ENCODE assay signal across 10 cellular contexts in genomic region chr11:17544181-17544622, GRCh38. TPM values are rescaled to one million over a fixed set of nuclear protein-coding genes. Genes with fewer than 3 reads are reported as not detected.
DNase-seq lines count a peak whose midpoint lies in the region; ATAC-seq, FAIRE-seq and TF ChIP-seq lines count a peak whose summit lies in the region.
"Had no signal": no experiment of that assay in that cellular context is flagged by ENCODE, and none has a peak within 500 bp of the region (broad histone marks: within the 10 kb centered on the region; RNA-seq: fewer than 3 reads in every experiment).

Gene USH1C, minus strand, starts transcription at chr11:17544416. Its CDS starts 109 bp downstream, at chr11:17544307.

- H3K4me3 ChIP-seq in H1 (ENCODE audit: extremely low read depth in 1 of 4, insufficient read depth in 2 of 4, low read depth in 3 of 4, low read length in 4 of 4), result peak within 1 kb of the TSS; percentile 50 to 77 (median 62)
- H3K4me3 ChIP-seq in neuronal stem cell (ENCODE audit: low read length in 2 of 2), result peak within 1 kb of the TSS in 1 of 2 donors; percentile 70

- no peak for ATAC-seq in stimulated activated memory B cell treated with anti-CD40 and anti-IgM and Interleukin-4, amounts not matched to agents 10 μg/mL and 1 μg/mL and 100 μg/mL, for 72 hours
- ATAC-seq in GM18505 (IDR thresholded peaks at IDR 0.05; ENCODE audit: unreplicated experiment), result no peak

- no peak within 1 kb of the TSS for H2BK20ac ChIP-seq in H1 (ENCODE audit: low read length)

- H3K23me2 ChIP-seq in H1 (ENCODE audit: low read depth, low read length), result peaks cover 10% of the 10 kb centered on the region

- H3K18ac ChIP-seq in H1 (ENCODE audit: extremely low read depth, low read length) (peak within 1 kb of the TSS; percentile 60), neuronal stem cell (ENCODE audit: low read length) (peak within 1 kb of the TSS; percentile 95)

- H3K36me3 Mint-ChIP-seq in CD14-positive monocyte, result no peaks in the 10 kb centered on the region
- no peaks in the 10 kb centered on the region for H3K36me3 Mint-ChIP-seq in stimulated activated memory B cell treated with anti-CD40 and anti-IgM and Interleukin-4, amounts not matched to agents 10 μg/mL and 1 μg/mL and 100 μg/mL, for 72 hours

- intact Hi-C loops in CD14-positive monocyte (cut with micrococcal nuclease), result no loop called here

- WGBS in H1 (ENCODE audit: extremely low coverage in 1 of 2, insufficient coverage in 1 of 2, insufficient read length in 1 of 2, insufficient replicate concordance in 2 of 2, low coverage in 1 of 2, low lambda C conversion rate in 2 of 2, missing lambda C conversion rate in 1 of 2), 2 experiments, result 5% methylated on average over 27 of the region's 32 CpGs; no CpG with 5 or more reads in 1 of the 2 experiments
- WGBS in neuronal stem cell (ENCODE audit: extremely low coverage in 2 of 2, insufficient read length in 2 of 2, insufficient replicate concordance in 1 of 2), 2 donors, result no CpG with 5 or more reads among the region's 32 CpGs

- H2AK5ac ChIP-seq in H1 (ENCODE audit: low read depth, low read length) (no peak within 1 kb of the TSS), neuronal stem cell (ENCODE audit: low read depth, low read length) (peak within 1 kb of the TSS; percentile 41)

- H3K27me3 ChIP-seq in H1 (replicated peaks in 1 of 4; ENCODE audit: control insufficient read depth in 3 of 4, extremely low read depth in 1 of 4, insufficient read depth in 3 of 4, low read length in 3 of 4) (peaks cover 0 to 24% (median 8%) of the 10 kb centered on the region in 4 experiments; a peak in 4 of 7 replicates), neuronal stem cell (ENCODE audit: control insufficient read depth in 3 of 3, insufficient read depth in 3 of 3, low read depth in 1 of 3, low read length in 3 of 3) (peaks cover 0 to 55% (median 20%) of the 10 kb centered on the region in 3 experiments)

- DNase-seq in CD14-positive monocyte (ENCODE audit: low spot score) (no peak), OCI-M1 (lab: John Stamatoyannopoulos, UW) (peak; percentile 8), H1 (ENCODE audit: low read depth in 1 of 2, low spot score in 2 of 2) (peak in 1 of 2 experiments; percentile 95), neuronal stem cell (ENCODE audit: low spot score) (no peak), middle frontal gyrus (ENCODE audit: extremely low spot score, low spot score) (no peak), NCI-H1092 (lab: John Stamatoyannopoulos, UW) (no peak)

- H3K23ac ChIP-seq in H1 (ENCODE audit: insufficient read length) (no peak within 1 kb of the TSS), neuronal stem cell (ENCODE audit: low read depth, low read length, poor library complexity) (peak within 1 kb of the TSS; percentile 25)

- no peak for TF ChIP-seq CTCF in CD14-positive monocyte (IDR thresholded peaks at IDR 0.05)
- no peak for TF ChIP-seq CTCF in H1 (IDR thresholded peaks at IDR 0.05; ENCODE audit: control extremely low read depth in 1 of 3, insufficient read depth in 1 of 3, low read depth in 1 of 3, low read length in 3 of 3)

- no peak within 1 kb of the TSS for H3K4ac ChIP-seq in H1 (replicated peaks; ENCODE audit: insufficient read length, low read depth, low read length)
- no peak within 1 kb of the TSS for H3K4ac ChIP-seq in neuronal stem cell (ENCODE audit: low read length)

- H3K9me3 ChIP-seq in H1 (ENCODE audit: insufficient read depth in 2 of 2, low read depth in 1 of 2, low read length in 1 of 2) (no peaks in the 10 kb centered on the region), neuronal stem cell (replicated peaks in 1 of 2; ENCODE audit: control insufficient read depth in 2 of 2, insufficient read depth in 1 of 2, low read depth in 1 of 2, low read length in 2 of 2) (no peaks in the 10 kb centered on the region)

- H4K20me1 ChIP-seq in H1 (replicated peaks in 1 of 2; ENCODE audit: control insufficient read depth in 1 of 2, insufficient read depth in 2 of 2, low read length in 2 of 2), result no peaks in the 10 kb centered on the region

- TF ChIP-seq EP300 in H1 (IDR thresholded peaks at IDR 0.05; ENCODE audit: borderline replicate concordance in 1 of 2, low read depth in 2 of 2, low read length in 2 of 2), result no peak

- peaks cover 31 to 53% (median 35%) of the 10 kb centered on the region in 3 donors for H3K27me3 Mint-ChIP-seq in CD14-positive monocyte (ENCODE audit: low read depth in 3 of 3)
- H3K27me3 Mint-ChIP-seq in stimulated activated memory B cell treated with anti-CD40 and anti-IgM and Interleukin-4, amounts not matched to agents 10 μg/mL and 1 μg/mL and 100 μg/mL, for 72 hours, result peaks cover 60% of the 10 kb centered on the region

- no peak within 1 kb of the TSS for H3K14ac ChIP-seq in H1 (ENCODE audit: insufficient read length)
- peak within 1 kb of the TSS; percentile 51 for H3K14ac ChIP-seq in neuronal stem cell (ENCODE audit: low read length)

- no peak within 1 kb of the TSS for H4K91ac ChIP-seq in H1 (replicated peaks; ENCODE audit: insufficient read length, low read length)
- no peak within 1 kb of the TSS for H4K91ac ChIP-seq in neuronal stem cell (ENCODE audit: low read depth, low read length, poor library complexity)

- H3K4me2 ChIP-seq in H1 (ENCODE audit: insufficient read depth in 1 of 2, low read depth in 2 of 2, low read length in 2 of 2), result peak within 1 kb of the TSS; percentile 58 to 70
- peak within 1 kb of the TSS; percentile 69 for H3K4me2 ChIP-seq in neuronal stem cell (ENCODE audit: insufficient read depth, low read length, poor library complexity, severe bottlenecking)

- H2BK12ac ChIP-seq in H1 (ENCODE audit: low read depth, low read length), result 0 out of 2 replicates have a peak within 1 kb of the TSS, but pooled peaks have one; percentile 18
- no peak within 1 kb of the TSS for H2BK12ac ChIP-seq in neuronal stem cell (ENCODE audit: low read length)

- no peak within 1 kb of the TSS for H3K56ac ChIP-seq in H1 (replicated peaks; ENCODE audit: insufficient read length, low read depth, low read length)

- H3K79me2 ChIP-seq in H1 (ENCODE audit: control insufficient read depth in 1 of 2, insufficient read depth in 2 of 2, low read length in 2 of 2), result no peaks in the 10 kb centered on the region

- H3K27ac Mint-ChIP-seq in CD14-positive monocyte, result no peak within 1 kb of the TSS
- no peak within 1 kb of the TSS for H3K27ac Mint-ChIP-seq in stimulated activated memory B cell treated with anti-CD40 and anti-IgM and Interleukin-4, amounts not matched to agents 10 μg/mL and 1 μg/mL and 100 μg/mL, for 72 hours

- FAIRE-seq in H1 (lab: Jason Lieb, UNC), result no peak

- H4K5ac ChIP-seq in H1 (ENCODE audit: insufficient read length, low read depth, low read length), result no peak within 1 kb of the TSS

- H2BK15ac ChIP-seq in H1 (ENCODE audit: low read length) (0 out of 2 replicates have a peak within 1 kb of the TSS, but pooled peaks have one; percentile 46), neuronal stem cell (ENCODE audit: low read length) (peak within 1 kb of the TSS; percentile 41)

- H3K79me1 ChIP-seq in H1 (ENCODE audit: low read depth, low read length) (no peaks in the 10 kb centered on the region), neuronal stem cell (ENCODE audit: low read depth, low read length) (no peaks in the 10 kb centered on the region)

- H3K27ac ChIP-seq in H1 (ENCODE audit: low read depth, low read length) (no peak within 1 kb of the TSS), neuronal stem cell (replicated peaks; ENCODE audit: low read length) (no peak within 1 kb of the TSS)
- H3K27ac ChIP-seq: HL-60 had no signal

- H2BK120ac ChIP-seq in H1 (replicated peaks; ENCODE audit: low read depth, low read length) (no peak within 1 kb of the TSS), neuronal stem cell (ENCODE audit: low read depth, low read length) (peak within 1 kb of the TSS; percentile 52)

- H3K4me1 ChIP-seq in H1 (replicated peaks in 1 of 4; ENCODE audit: control insufficient read depth in 3 of 4, insufficient read depth in 4 of 4, low read length in 3 of 4) (peaks cover 6 to 20% (median 9%) of the 10 kb centered on the region in 4 experiments), neuronal stem cell (ENCODE audit: control insufficient read depth in 2 of 2, insufficient read depth in 1 of 2, low read depth in 1 of 2, low read length in 2 of 2) (peaks cover 0 to 5% of the 10 kb centered on the region in 2 donors)

- no peak; a peak in 1 of 3 replicates for TF ChIP-seq POLR2A in H1 (IDR thresholded peaks at IDR 0.05; ENCODE audit: control extremely low read depth in 1 of 2, low read depth in 2 of 2, low read length in 2 of 2)
- TF ChIP-seq POLR2A in GM18505 (IDR thresholded peaks at IDR 0.05; ENCODE audit: borderline replicate concordance, extremely low read depth, insufficient read depth, insufficient read length), result no peak

- no peaks in the 10 kb centered on the region for H3K36me3 ChIP-seq in H1 (ENCODE audit: control insufficient read depth in 2 of 4, insufficient read depth in 4 of 4, low read length in 3 of 4)
- H3K36me3 ChIP-seq in neuronal stem cell (replicated peaks in 1 of 2; ENCODE audit: control insufficient read depth in 2 of 2, insufficient read depth in 2 of 2, low read length in 2 of 2), result no peaks in the 10 kb centered on the region

- peak within 1 kb of the TSS; percentile 61; the same call in 1 of the 2 replicates for H2AFZ ChIP-seq in H1 (ENCODE audit: low read length)
- peak within 1 kb of the TSS; percentile 66 for H2AFZ ChIP-seq in neuronal stem cell (ENCODE audit: low read length)

- H3K9ac ChIP-seq in H1 (replicated peaks in 1 of 4; ENCODE audit: extremely low read depth in 1 of 4, low read depth in 3 of 4, low read length in 3 of 4) (0 out of 7 replicates have a peak within 1 kb of the TSS, but pooled peaks of 1 of the 4 experiments have one; percentile 20), neuronal stem cell (ENCODE audit: low read depth, low read length, poor library complexity) (peak within 1 kb of the TSS; percentile 70)

- peaks cover 0 to 2% (median 0%) of the 10 kb centered on the region in 7 donors for H3K9me3 Mint-ChIP-seq in CD14-positive monocyte
- H3K9me3 Mint-ChIP-seq in stimulated activated memory B cell treated with anti-CD40 and anti-IgM and Interleukin-4, amounts not matched to agents 10 μg/mL and 1 μg/mL and 100 μg/mL, for 72 hours, result peaks cover 2% of the 10 kb centered on the region

- peak within 1 kb of the TSS; percentile 32 to 79 for H3K4me3 Mint-ChIP-seq in CD14-positive monocyte
- H3K4me3 Mint-ChIP-seq in stimulated activated memory B cell treated with anti-CD40 and anti-IgM and Interleukin-4, amounts not matched to agents 10 μg/mL and 1 μg/mL and 100 μg/mL, for 72 hours, result no peak within 1 kb of the TSS

- POLR2A ChIA-PET in H1 (lab: Charles Lee; ENCODE audit: partially characterized antibody), result interaction anchor here (0.6 kb wide), 2 partner anchors 16 to 660 kb away, joined by 3 read pairs; no protein-coding TSS in a partner anchor

- no peak for TF ChIP-seq RAD21 in H1 (IDR thresholded peaks at IDR 0.05 in 1 of 2, conservative IDR thresholded peaks at IDR 0.05 in 1 of 2; ENCODE audit: low read depth in 2 of 2, low read length in 2 of 2)

- CTCF ChIA-PET in H1 (lab: Charles Lee; ENCODE audit: partially characterized antibody), result interaction anchor here (0.8 to 3.9 kb wide), 12 partner anchors 10 to 187 kb away, joined by 3 to 21 read pairs (median 5); partner anchors contain the start of gene KCNJ11

- H3K4me1 Mint-ChIP-seq in CD14-positive monocyte, result peaks cover 6% of the 10 kb centered on the region
- peaks cover 8% of the 10 kb centered on the region for H3K4me1 Mint-ChIP-seq in stimulated activated memory B cell treated with anti-CD40 and anti-IgM and Interleukin-4, amounts not matched to agents 10 μg/mL and 1 μg/mL and 100 μg/mL, for 72 hours

- peak within 1 kb of the TSS; percentile 71; the same call in 1 of the 2 replicates for H4K8ac ChIP-seq in H1 (ENCODE audit: extremely low read depth, insufficient read depth, low read length)
- H4K8ac ChIP-seq in neuronal stem cell (ENCODE audit: low read depth, low read length), result peak within 1 kb of the TSS; percentile 57

- H2BK5ac ChIP-seq in H1 (ENCODE audit: low read depth, low read length) (0 out of 2 replicates have a peak within 1 kb of the TSS, but pooled peaks have one; percentile 44), neuronal stem cell (ENCODE audit: low read length) (no peak within 1 kb of the TSS)

RNA-seq across cellular contexts. Expression of gene USH1C, which starts in this region (rescaled TPM):
- polyA plus RNA-seq in CD14-positive monocyte (not detected), H1 (2011; rRNA removed) (1.6 and 2.3 TPM in 2 replicates)
- total RNA-seq in H1 (2021; fragmentation: NEBNext Ultra II Directional; extraction: Animal tissue kit (Norgen Biotek cat#: 25700)), result 1.3 and 2.4 TPM in 2 replicates
- polyA plus RNA-seq in H1 (2011; cell fraction: cytosol; rRNA removed), result 2.9 TPM
- 15.5 TPM for polyA plus RNA-seq in H1 (2011; cell fraction: nucleus; rRNA removed)
- 1.5 to 2.9 TPM (median 1.9 TPM) in 4 replicates for polyA plus RNA-seq in H1 (2012, experiment 1 of 2)
- 0.94 TPM for polyA plus RNA-seq in H1 (2012, experiment 2 of 2)
- 1.5 TPM for polyA plus RNA-seq in H1 (2013, experiment 1 of 2)
- polyA plus RNA-seq in H1 (2013, experiment 2 of 2), result 1.7 TPM
- 1.3 and 2.8 TPM in 2 replicates for polyA minus RNA-seq in H1 (2011; rRNA and poly(A)+ RNA removed)
- polyA minus RNA-seq in H1 (2011; cell fraction: cytosol; rRNA and poly(A)+ RNA removed), result 1.3 TPM
- polyA minus RNA-seq in H1 (2011; cell fraction: nucleus; rRNA and poly(A)+ RNA removed), result 3.7 TPM
- polyA plus RNA-seq in neuronal stem cell (2013, experiment 1 of 2), result 0.57 TPM
- 0.66 TPM for polyA plus RNA-seq in neuronal stem cell (2013, experiment 2 of 2)
- total RNA-seq: activated CD8-positive, alpha-beta memory T cell treated with anti-CD3 and anti-CD28 coated beads for 36 hours had no signal
